In the genomic region with DNA sequence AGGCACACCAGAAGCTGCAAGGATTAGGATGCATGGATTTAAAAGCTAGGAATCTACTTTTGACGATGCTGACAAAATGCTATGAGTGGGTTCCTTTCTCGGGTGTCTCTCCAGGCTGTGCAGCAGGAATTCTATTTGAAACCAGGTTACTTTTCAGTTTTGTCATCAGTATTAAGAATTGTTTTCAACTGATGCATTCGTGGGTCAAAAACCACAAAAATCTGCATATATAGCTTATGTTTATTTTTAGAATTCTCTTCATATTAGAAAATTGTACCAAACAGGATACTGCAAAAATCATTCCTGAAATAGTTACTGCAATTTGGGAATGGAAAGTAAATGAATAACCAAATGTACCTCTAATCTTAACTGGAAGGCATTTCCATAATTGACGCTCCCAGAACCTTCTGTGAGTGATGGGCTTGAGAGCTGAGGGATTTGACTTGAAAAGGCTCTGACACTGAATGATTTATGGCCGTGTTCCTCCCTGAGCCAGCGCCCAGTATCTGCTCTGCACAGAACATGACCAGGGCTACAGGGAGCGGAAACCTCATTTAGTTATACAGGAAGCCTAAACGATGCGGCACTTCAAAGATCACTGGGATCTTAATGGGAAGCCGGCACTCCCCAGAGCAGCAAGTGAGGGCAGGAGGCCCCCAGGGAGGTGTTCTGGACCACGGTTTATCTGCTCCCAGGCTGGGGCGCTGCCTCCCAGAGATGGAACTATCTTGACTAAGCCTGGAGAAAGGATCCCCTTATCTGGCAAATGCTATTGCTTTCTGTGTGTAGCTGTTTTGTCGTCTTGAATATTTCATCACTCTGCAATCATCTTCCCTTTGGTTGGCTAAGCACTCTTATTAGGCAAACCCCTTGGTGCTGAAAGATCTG, we compare ENCODE assay signal across 1 cellular context.
A peak's percentile ranks its signal among the peaks of the same experiment; 100 is the strongest.
TF ChIP-seq lines count a peak whose summit lies in the region.

No MANE protein-coding gene starts in this region.

TF ChIP-seq in K562, 482 proteins besides CTCF, POLR2A, EP300 and RAD21 (continued from another document and continues in another):
- TF ChIP-seq, protein P1, sequence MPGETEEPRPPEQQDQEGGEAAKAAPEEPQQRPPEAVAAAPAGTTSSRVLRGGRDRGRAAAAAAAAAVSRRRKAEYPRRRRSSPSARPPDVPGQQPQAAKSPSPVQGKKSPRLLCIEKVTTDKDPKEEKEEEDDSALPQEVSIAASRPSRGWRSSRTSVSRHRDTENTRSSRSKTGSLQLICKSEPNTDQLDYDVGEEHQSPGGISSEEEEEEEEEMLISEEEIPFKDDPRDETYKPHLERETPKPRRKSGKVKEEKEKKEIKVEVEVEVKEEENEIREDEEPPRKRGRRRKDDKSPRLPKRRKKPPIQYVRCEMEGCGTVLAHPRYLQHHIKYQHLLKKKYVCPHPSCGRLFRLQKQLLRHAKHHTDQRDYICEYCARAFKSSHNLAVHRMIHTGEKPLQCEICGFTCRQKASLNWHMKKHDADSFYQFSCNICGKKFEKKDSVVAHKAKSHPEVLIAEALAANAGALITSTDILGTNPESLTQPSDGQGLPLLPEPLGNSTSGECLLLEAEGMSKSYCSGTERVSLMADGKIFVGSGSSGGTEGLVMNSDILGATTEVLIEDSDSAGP (CRISPR knock-in tag; IDR thresholded peaks at IDR 0.05), result no peak
- TF ChIP-seq SP1 (CRISPR knock-in tag; IDR thresholded peaks at IDR 0.05) (no peak), ZNF77 (CRISPR knock-in tag; IDR thresholded peaks at IDR 0.05) (no peak), CBX3 (IDR thresholded peaks at IDR 0.05; ENCODE audit: borderline replicate concordance in 1 of 2, low read length in 2 of 2) (peak in 1 of 2 experiments; percentile 87; a peak in 2 of 3 replicates), TRIM24 (IDR thresholded peaks at IDR 0.05) (peak; percentile 93 to 94), ZC3H8 (IDR thresholded peaks at IDR 0.05) (no peak), FOXJ2 (tag; IDR thresholded peaks at IDR 0.05) (no peak), ZFP1 (CRISPR knock-in tag; IDR thresholded peaks at IDR 0.05) (no peak), HDGF (IDR thresholded peaks at IDR 0.05) (no peak), SMARCA4 (IDR thresholded peaks at IDR 0.05) (peak; percentile 73), U2AF1 (optimal IDR thresholded peaks at IDR 0.05; ENCODE audit: low read depth, low read length) (no peak), ZNF311 (CRISPR knock-in tag; IDR thresholded peaks at IDR 0.05) (peak; percentile 70; the same call in 1 of the 2 replicates), NUFIP1 (IDR thresholded peaks at IDR 0.05; ENCODE audit: partially characterized antibody) (no peak), MEF2D (tag; conservative IDR thresholded peaks at IDR 0.05; ENCODE audit: low read depth) (no peak), NFRKB (IDR thresholded peaks at IDR 0.05; ENCODE audit: low read depth) (no peak), ZNF140 (CRISPR knock-in tag; IDR thresholded peaks at IDR 0.05) (no peak), NFIC (IDR thresholded peaks at IDR 0.05) (peak; percentile 80), CBX1 (IDR thresholded peaks at IDR 0.05; ENCODE audit: low read depth) (no peak), ELF4 (CRISPR knock-in tag; IDR thresholded peaks at IDR 0.05) (no peak), ETV5 (CRISPR knock-in tag; IDR thresholded peaks at IDR 0.05; ENCODE audit: low read depth) (peak; percentile 82; the same call in 1 of the 2 replicates), ZNF445 (CRISPR knock-in tag; IDR thresholded peaks at IDR 0.05; ENCODE audit: low read depth) (no peak), RBM25 (IDR thresholded peaks at IDR 0.05; ENCODE audit: low read depth, low read length, severe bottlenecking) (no peak), GTF2F1 (IDR thresholded peaks at IDR 0.05; ENCODE audit: low read depth, low read length) (no peak), EZH2 (IDR thresholded peaks at IDR 0.05; ENCODE audit: borderline replicate concordance, low read depth, low read length) (no peak), BDP1 (IDR thresholded peaks at IDR 0.05; ENCODE audit: insufficient read depth, insufficient read length) (no peak), NFXL1 (CRISPR knock-in tag; IDR thresholded peaks at IDR 0.05) (no peak), KAT2B (IDR thresholded peaks at IDR 0.05; ENCODE audit: low read depth, low read length) (no peak), KDM5B (IDR thresholded peaks at IDR 0.05; ENCODE audit: insufficient replicate concordance, low read depth, low read length) (no peak), TEAD2 (tag; IDR thresholded peaks at IDR 0.05) (no peak), ARHGAP35 (IDR thresholded peaks at IDR 0.05; ENCODE audit: partially characterized antibody) (peak; percentile 78), ZFPM2 (CRISPR knock-in tag; IDR thresholded peaks at IDR 0.05) (no peak)
- TF ChIP-seq, protein P2, sequence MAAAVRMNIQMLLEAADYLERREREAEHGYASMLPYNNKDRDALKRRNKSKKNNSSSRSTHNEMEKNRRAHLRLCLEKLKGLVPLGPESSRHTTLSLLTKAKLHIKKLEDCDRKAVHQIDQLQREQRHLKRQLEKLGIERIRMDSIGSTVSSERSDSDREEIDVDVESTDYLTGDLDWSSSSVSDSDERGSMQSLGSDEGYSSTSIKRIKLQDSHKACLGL (CRISPR knock-in tag; IDR thresholded peaks at IDR 0.05; ENCODE audit: borderline replicate concordance, poor library complexity, severe bottlenecking), result no peak
- TF ChIP-seq, protein P3, sequence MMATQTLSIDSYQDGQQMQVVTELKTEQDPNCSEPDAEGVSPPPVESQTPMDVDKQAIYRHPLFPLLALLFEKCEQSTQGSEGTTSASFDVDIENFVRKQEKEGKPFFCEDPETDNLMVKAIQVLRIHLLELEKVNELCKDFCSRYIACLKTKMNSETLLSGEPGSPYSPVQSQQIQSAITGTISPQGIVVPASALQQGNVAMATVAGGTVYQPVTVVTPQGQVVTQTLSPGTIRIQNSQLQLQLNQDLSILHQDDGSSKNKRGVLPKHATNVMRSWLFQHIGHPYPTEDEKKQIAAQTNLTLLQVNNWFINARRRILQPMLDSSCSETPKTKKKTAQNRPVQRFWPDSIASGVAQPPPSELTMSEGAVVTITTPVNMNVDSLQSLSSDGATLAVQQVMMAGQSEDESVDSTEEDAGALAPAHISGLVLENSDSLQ (IDR thresholded peaks at IDR 0.05), result peak; percentile 98
- TF ChIP-seq, protein P4, sequence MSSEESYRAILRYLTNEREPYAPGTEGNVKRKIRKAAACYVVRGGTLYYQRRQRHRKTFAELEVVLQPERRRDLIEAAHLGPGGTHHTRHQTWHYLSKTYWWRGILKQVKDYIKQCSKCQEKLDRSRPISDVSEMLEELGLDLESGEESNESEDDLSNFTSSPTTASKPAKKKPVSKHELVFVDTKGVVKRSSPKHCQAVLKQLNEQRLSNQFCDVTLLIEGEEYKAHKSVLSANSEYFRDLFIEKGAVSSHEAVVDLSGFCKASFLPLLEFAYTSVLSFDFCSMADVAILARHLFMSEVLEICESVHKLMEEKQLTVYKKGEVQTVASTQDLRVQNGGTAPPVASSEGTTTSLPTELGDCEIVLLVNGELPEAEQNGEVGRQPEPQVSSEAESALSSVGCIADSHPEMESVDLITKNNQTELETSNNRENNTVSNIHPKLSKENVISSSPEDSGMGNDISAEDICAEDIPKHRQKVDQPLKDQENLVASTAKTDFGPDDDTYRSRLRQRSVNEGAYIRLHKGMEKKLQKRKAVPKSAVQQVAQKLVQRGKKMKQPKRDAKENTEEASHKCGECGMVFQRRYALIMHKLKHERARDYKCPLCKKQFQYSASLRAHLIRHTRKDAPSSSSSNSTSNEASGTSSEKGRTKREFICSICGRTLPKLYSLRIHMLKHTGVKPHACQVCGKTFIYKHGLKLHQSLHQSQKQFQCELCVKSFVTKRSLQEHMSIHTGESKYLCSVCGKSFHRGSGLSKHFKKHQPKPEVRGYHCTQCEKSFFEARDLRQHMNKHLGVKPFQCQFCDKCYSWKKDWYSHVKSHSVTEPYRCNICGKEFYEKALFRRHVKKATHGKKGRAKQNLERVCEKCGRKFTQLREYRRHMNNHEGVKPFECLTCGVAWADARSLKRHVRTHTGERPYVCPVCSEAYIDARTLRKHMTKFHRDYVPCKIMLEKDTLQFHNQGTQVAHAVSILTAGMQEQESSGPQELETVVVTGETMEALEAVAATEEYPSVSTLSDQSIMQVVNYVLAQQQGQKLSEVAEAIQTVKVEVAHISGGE (CRISPR knock-in tag; IDR thresholded peaks at IDR 0.05), result 0 out of 6 replicates have a peak, but pooled peaks of 1 of the 3 experiments have one; percentile 36
- TF ChIP-seq, protein P5, sequence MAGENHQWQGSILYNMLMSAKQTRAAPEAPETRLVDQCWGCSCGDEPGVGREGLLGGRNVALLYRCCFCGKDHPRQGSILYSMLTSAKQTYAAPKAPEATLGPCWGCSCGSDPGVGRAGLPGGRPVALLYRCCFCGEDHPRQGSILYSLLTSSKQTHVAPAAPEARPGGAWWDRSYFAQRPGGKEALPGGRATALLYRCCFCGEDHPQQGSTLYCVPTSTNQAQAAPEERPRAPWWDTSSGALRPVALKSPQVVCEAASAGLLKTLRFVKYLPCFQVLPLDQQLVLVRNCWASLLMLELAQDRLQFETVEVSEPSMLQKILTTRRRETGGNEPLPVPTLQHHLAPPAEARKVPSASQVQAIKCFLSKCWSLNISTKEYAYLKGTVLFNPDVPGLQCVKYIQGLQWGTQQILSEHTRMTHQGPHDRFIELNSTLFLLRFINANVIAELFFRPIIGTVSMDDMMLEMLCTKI (IDR thresholded peaks at IDR 0.05; ENCODE audit: partially characterized antibody), result no peak
- TF ChIP-seq, protein P6, sequence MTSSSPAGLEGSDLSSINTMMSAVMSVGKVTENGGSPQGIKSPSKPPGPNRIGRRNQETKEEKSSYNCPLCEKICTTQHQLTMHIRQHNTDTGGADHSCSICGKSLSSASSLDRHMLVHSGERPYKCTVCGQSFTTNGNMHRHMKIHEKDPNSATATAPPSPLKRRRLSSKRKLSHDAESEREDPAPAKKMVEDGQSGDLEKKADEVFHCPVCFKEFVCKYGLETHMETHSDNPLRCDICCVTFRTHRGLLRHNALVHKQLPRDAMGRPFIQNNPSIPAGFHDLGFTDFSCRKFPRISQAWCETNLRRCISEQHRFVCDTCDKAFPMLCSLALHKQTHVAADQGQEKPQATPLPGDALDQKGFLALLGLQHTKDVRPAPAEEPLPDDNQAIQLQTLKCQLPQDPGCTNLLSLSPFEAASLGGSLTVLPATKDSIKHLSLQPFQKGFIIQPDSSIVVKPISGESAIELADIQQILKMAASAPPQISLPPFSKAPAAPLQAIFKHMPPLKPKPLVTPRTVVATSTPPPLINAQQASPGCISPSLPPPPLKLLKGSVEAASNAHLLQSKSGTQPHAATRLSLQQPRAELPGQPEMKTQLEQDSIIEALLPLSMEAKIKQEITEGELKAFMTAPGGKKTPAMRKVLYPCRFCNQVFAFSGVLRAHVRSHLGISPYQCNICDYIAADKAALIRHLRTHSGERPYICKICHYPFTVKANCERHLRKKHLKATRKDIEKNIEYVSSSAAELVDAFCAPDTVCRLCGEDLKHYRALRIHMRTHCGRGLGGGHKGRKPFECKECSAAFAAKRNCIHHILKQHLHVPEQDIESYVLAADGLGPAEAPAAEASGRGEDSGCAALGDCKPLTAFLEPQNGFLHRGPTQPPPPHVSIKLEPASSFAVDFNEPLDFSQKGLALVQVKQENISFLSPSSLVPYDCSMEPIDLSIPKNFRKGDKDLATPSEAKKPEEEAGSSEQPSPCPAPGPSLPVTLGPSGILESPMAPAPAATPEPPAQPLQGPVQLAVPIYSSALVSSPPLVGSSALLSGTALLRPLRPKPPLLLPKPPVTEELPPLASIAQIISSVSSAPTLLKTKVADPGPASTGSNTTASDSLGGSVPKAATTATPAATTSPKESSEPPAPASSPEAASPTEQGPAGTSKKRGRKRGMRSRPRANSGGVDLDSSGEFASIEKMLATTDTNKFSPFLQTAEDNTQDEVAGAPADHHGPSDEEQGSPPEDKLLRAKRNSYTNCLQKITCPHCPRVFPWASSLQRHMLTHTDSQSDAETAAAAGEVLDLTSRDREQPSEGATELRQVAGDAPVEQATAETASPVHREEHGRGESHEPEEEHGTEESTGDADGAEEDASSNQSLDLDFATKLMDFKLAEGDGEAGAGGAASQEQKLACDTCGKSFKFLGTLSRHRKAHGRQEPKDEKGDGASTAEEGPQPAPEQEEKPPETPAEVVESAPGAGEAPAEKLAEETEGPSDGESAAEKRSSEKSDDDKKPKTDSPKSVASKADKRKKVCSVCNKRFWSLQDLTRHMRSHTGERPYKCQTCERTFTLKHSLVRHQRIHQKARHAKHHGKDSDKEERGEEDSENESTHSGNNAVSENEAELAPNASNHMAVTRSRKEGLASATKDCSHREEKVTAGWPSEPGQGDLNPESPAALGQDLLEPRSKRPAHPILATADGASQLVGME (CRISPR knock-in tag; IDR thresholded peaks at IDR 0.05), result peak; percentile 70
- TF ChIP-seq, protein P7, sequence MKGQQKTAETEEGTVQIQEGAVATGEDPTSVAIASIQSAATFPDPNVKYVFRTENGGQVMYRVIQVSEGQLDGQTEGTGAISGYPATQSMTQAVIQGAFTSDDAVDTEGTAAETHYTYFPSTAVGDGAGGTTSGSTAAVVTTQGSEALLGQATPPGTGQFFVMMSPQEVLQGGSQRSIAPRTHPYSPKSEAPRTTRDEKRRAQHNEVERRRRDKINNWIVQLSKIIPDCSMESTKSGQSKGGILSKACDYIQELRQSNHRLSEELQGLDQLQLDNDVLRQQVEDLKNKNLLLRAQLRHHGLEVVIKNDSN (CRISPR knock-in tag; IDR thresholded peaks at IDR 0.05), result no peak
- TF ChIP-seq, protein P8, sequence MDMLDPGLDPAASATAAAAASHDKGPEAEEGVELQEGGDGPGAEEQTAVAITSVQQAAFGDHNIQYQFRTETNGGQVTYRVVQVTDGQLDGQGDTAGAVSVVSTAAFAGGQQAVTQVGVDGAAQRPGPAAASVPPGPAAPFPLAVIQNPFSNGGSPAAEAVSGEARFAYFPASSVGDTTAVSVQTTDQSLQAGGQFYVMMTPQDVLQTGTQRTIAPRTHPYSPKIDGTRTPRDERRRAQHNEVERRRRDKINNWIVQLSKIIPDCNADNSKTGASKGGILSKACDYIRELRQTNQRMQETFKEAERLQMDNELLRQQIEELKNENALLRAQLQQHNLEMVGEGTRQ (CRISPR knock-in tag; IDR thresholded peaks at IDR 0.05), result no peak
- TF ChIP-seq, protein P9, sequence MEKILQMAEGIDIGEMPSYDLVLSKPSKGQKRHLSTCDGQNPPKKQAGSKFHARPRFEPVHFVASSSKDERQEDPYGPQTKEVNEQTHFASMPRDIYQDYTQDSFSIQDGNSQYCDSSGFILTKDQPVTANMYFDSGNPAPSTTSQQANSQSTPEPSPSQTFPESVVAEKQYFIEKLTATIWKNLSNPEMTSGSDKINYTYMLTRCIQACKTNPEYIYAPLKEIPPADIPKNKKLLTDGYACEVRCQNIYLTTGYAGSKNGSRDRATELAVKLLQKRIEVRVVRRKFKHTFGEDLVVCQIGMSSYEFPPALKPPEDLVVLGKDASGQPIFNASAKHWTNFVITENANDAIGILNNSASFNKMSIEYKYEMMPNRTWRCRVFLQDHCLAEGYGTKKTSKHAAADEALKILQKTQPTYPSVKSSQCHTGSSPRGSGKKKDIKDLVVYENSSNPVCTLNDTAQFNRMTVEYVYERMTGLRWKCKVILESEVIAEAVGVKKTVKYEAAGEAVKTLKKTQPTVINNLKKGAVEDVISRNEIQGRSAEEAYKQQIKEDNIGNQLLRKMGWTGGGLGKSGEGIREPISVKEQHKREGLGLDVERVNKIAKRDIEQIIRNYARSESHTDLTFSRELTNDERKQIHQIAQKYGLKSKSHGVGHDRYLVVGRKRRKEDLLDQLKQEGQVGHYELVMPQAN (IDR thresholded peaks at IDR 0.05; ENCODE audit: borderline replicate concordance), result no peak
- TF ChIP-seq, protein P10, sequence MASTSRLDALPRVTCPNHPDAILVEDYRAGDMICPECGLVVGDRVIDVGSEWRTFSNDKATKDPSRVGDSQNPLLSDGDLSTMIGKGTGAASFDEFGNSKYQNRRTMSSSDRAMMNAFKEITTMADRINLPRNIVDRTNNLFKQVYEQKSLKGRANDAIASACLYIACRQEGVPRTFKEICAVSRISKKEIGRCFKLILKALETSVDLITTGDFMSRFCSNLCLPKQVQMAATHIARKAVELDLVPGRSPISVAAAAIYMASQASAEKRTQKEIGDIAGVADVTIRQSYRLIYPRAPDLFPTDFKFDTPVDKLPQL (IDR thresholded peaks at IDR 0.05; ENCODE audit: extremely low read depth, insufficient read length), result no peak
